In the genomic region with DNA sequence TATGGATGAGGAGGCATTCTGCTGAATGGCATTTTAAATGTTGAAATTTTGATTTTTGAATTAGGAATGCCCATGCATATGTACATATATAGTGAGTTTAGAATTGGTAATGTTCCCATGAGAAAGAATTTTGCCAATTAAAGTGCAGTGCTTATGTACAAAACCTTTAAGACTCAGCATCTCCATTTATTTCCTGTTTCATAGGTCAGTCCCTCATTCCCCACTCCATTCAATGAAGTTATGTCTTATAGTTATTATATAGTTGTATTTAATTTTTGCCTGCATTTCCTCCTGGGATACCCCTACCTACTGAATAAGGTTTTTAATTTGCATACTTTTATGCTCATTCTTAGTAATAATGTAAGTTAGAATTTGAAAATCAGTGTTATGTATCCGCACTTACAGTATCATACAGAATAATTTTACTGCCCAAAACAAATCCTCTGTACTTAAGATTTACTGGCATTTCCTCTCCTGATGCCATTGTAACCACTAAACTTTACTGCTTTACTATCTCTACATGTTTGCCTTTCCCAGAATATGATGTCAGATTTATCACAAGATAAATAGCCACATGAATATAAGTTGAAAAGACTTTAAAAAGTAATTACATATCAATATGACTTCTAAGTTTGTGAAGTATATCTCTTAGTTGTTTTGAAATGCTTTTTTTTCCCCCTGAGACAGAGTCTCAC, we compare ENCODE assay signal across 29 cellular contexts.
"Had no signal": no experiment of that assay in that cellular context is flagged by ENCODE, and none has a peak within 500 bp of the region (broad histone marks: within the 10 kb centered on the region; RNA-seq: fewer than 3 reads in every experiment).

No MANE protein-coding gene starts in this region.

- H3K27ac ChIP-seq: Peyer's patch, SJSA1, SK-N-MC had no signal

- H3K4me1 Mint-ChIP-seq: T-cell had no signal

- H3K36me3 ChIP-seq: Peyer's patch, SJSA1 had no signal

- H3K27ac Mint-ChIP-seq: T-cell had no signal

- H3K27me3 Mint-ChIP-seq: T-cell had no signal

- DNase-seq: Kasumi-1, KG1, MM.1S, NCI-H1092, NCI-H1105, NCI-H1417 treated with DMSO at 0.1 percent for 48 hours, NCI-H1436 treated with DMSO at 0.1 percent for 48 hours, NCI-H1694 treated with DMSO at 0.1 percent for 48 hours, NCI-H187 treated with DMSO at 0.1 percent for 48 hours, NCI-H2029, NCI-H2081, NCI-H2171 treated with DMSO at 0.1 percent for 48 hours, NCI-H2227 treated with DMSO at 0.1 percent for 48 hours, NCI-H345, NCI-H446, NCI-H510A treated with DMSO at 0.1 percent for 48 hours, NCI-H524 treated with DMSO at 0.1 percent for 48 hours, NCI-H526 treated with DMSO at 0.1 percent for 48 hours, NCI-H748 treated with DMSO at 0.1 percent for 48 hours, NCI-H82, Peyer's patch, Right ventricle myocardium superior, RPMI8226, SHP77 treated with DMSO at 0.1 percent for 48 hours, T-cell had no signal

- H3K9me3 ChIP-seq: SJSA1 had no signal

- H3K27me3 ChIP-seq: Peyer's patch, SJSA1 had no signal

- H3K4me3 Mint-ChIP-seq: T-cell had no signal

- H3K4me3 ChIP-seq: Peyer's patch, SJSA1, SK-N-MC had no signal

- H3K4me1 ChIP-seq: Peyer's patch, SJSA1 had no signal

- ATAC-seq: PC-3, SK-N-SH treated with all-trans-retinoic acid at 6 μM for 48 hours, T-cell had no signal

- H3K36me3 Mint-ChIP-seq: T-cell had no signal
